Comparison of ENCODE assay signal across 11 cellular contexts in genomic region chr21:29125199-29125598, GRCh38. TPM values are rescaled to one million over a fixed set of nuclear protein-coding genes. Genes with fewer than 3 reads are reported as not detected.
DNase-seq lines count a peak whose midpoint lies in the region; ATAC-seq and TF ChIP-seq lines count a peak whose summit lies in the region.
"Had no signal": no experiment of that assay in that cellular context is flagged by ENCODE, and none has a peak within 500 bp of the region (broad histone marks: within the 10 kb centered on the region; RNA-seq: fewer than 3 reads in every experiment).

No MANE protein-coding gene starts in this region.

- H3K9me3 ChIP-seq in endodermal cell (ENCODE audit: control insufficient read depth, low read length), result no peaks in the 10 kb centered on the region
- H3K9me3 ChIP-seq: left lung, prostate gland had no signal

- H3K27me3 ChIP-seq in endodermal cell (ENCODE audit: control insufficient read depth, insufficient read depth, low read length, poor library complexity, severe bottlenecking) (no peaks in the 10 kb centered on the region), dorsolateral prefrontal cortex (no peaks in the 10 kb centered on the region)
- H3K27me3 ChIP-seq: BLaER1 treated with 17β-estradiol and CSF1 and Interleukin-3, amounts not matched to agents 10 nM and 100 nM; left lung had no signal

- ATAC-seq in GM19351 (IDR thresholded peaks at IDR 0.05; ENCODE audit: unreplicated experiment) (peak; percentile 86), HG02884 (IDR thresholded peaks at IDR 0.05; ENCODE audit: unreplicated experiment) (peak; percentile 88)
- ATAC-seq: left lung had no signal

- H3K4me3 ChIP-seq in Jurkat, Clone E6-1 (ENCODE audit: low read length), result no peak overlapping the region
- H3K4me3 ChIP-seq in endodermal cell (ENCODE audit: low read length) (no peak overlapping the region), dorsolateral prefrontal cortex (no peak overlapping the region)
- H3K4me3 ChIP-seq: BLaER1 treated with 17β-estradiol and CSF1 and Interleukin-3, amounts not matched to agents 10 nM and 100 nM; left lung; prostate gland had no signal

- no peaks in the 10 kb centered on the region for H3K27me3 Mint-ChIP-seq in endodermal cell (ENCODE audit: insufficient read depth)

- H3K27ac ChIP-seq in endodermal cell (ENCODE audit: low read depth, low read length) (no peak overlapping the region), dorsolateral prefrontal cortex (no peak overlapping the region)
- H3K27ac ChIP-seq: left lung, prostate gland had no signal

- peaks cover 13% of the 10 kb centered on the region for H3K9me3 Mint-ChIP-seq in endodermal cell

- DNase-seq in Jurkat, Clone E6-1 (ENCODE audit: low read depth, low spot score), result peak; percentile 49
- no peak for DNase-seq in UCSD-AML1 (lab: John Stamatoyannopoulos, UW; ENCODE audit: unreplicated experiment)
- no peak for DNase-seq in endodermal cell
- no peak for DNase-seq in dorsolateral prefrontal cortex
- DNase-seq in posterior vena cava (ENCODE audit: low spot score), result no peak
- DNase-seq: left lung had no signal

- H3K36me3 ChIP-seq in endodermal cell (ENCODE audit: control insufficient read depth, insufficient read depth, low read length), result no peaks in the 10 kb centered on the region
- H3K36me3 ChIP-seq: BLaER1 treated with 17β-estradiol and CSF1 and Interleukin-3, amounts not matched to agents 10 nM and 100 nM; left lung; prostate gland had no signal

- TF ChIP-seq CTCF in GM12872 (IDR thresholded peaks at IDR 0.05; ENCODE audit: insufficient read depth, low read depth, low read length), result peak; percentile 28; the same call in 1 of the 3 replicates
- no peak for TF ChIP-seq CTCF in endodermal cell (conservative IDR thresholded peaks at IDR 0.05)
- no peak for TF ChIP-seq CTCF in dorsolateral prefrontal cortex (IDR thresholded peaks at IDR 0.05 in 54 of 56, conservative IDR thresholded peaks at IDR 0.05 in 2 of 56; ENCODE audit: low read depth in 1 of 56, partially characterized antibody in 56 of 56)

- no peak overlapping the region for H3K9ac ChIP-seq in endodermal cell (ENCODE audit: extremely low read depth, low read length, poor library complexity, severe bottlenecking)
- H3K9ac ChIP-seq: BLaER1 treated with 17β-estradiol and CSF1 and Interleukin-3, amounts not matched to agents 10 nM and 100 nM had no signal

- intact Hi-C loops in dorsolateral prefrontal cortex (cut with DNase I) (no loop called here), posterior vena cava (cut with DNase I) (no loop called here)

- H3K36me3 Mint-ChIP-seq in endodermal cell (ENCODE audit: low read depth), result no peaks in the 10 kb centered on the region

- H3K4me1 ChIP-seq in endodermal cell (ENCODE audit: control insufficient read depth, insufficient read depth, low read length), result no peaks in the 10 kb centered on the region
- H3K4me1 ChIP-seq: left lung, prostate gland had no signal

- WGBS in endodermal cell (ENCODE audit: insufficient coverage in 1 of 2, insufficient read length in 1 of 2), 2 experiments, result 86% methylated on average over 1 of the region's 1 CpG; no CpG with 5 or more reads in 1 of the 2 experiments

- H3K4me3 Mint-ChIP-seq in endodermal cell, result no peak overlapping the region

- no peaks in the 10 kb centered on the region for H3K4me1 Mint-ChIP-seq in endodermal cell

- no peak overlapping the region for H3K27ac Mint-ChIP-seq in endodermal cell

RNA-seq across cellular contexts. Expression of gene MAP3K7CL, which starts 5.2 kb away (rescaled TPM):
- not detected for polyA plus RNA-seq in Jurkat, Clone E6-1 (2012; ENCODE audit: insufficient read depth, insufficient read length)
- total RNA-seq in endodermal cell, result 1 to 10 TPM in 1 of 2 donors, not detected in 1; 1.3 TPM
- 0.25 TPM for polyA plus RNA-seq in endodermal cell (2013, experiment 1 of 2)
- 0.83 TPM for polyA plus RNA-seq in endodermal cell (2013, experiment 2 of 2)
- 1 to 10 TPM in 117 of 120 experiments, under 1 TPM in 3; 0.71 to 8.8 (median 3.0) TPM for total RNA-seq in dorsolateral prefrontal cortex
- total RNA-seq in posterior vena cava, result 10 to 100 TPM; 17.1 to 58.0 TPM

RNA-seq across cellular contexts. Expression of gene CCT8, which starts 51.8 kb away (rescaled TPM):
- polyA plus RNA-seq in Jurkat, Clone E6-1 (2012; ENCODE audit: insufficient read depth, insufficient read length), result 457 TPM
- total RNA-seq in endodermal cell (100 to 1,000 TPM; 279 to 281 TPM), dorsolateral prefrontal cortex (100 to 1,000 TPM in 64 of 120 experiments, 10 to 100 TPM in 56; 53.0 to 139 (median 101) TPM), posterior vena cava (100 to 1,000 TPM in 1 of 2 donors, 10 to 100 TPM in 1; 82.2 to 108 TPM)
- 248 TPM for polyA plus RNA-seq in endodermal cell (2013, experiment 1 of 2)
- 227 TPM for polyA plus RNA-seq in endodermal cell (2013, experiment 2 of 2)
